ENCODE assay signal across 15 cellular contexts in the genomic region with DNA sequence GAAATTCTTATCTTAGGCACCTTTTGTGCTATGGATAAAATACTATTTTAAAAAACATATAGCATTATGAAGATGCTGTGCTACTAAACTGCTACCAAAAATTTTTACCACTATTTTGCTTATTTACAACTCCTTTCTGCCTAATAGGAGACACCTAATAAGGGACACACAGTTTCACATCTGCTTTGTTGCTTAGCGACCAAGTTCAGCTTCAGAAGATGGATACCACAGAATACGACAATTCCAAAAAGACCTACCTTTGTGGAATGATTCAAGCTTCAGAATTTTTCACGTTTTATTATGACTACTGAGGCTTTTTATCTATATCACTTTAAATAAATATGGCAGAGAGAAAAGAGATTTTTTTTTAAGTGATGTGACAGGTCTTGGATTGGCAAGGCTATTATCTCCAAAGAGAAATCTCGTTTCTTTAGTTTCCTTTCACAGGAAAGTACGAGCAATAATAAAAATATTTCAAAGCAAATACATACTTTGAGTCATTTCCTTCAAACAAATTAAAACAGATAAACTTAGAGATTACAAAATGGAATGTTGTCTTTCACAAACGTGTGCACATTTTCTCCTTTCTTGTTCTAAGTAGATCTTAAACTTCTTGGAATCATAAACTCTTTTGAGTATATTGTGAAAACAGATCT. TPM values are rescaled to one million over a fixed set of nuclear protein-coding genes. Genes with fewer than 3 reads are reported as not detected.
DNase-seq lines count a peak whose midpoint lies in the region; TF ChIP-seq lines count a peak whose summit lies in the region.
"Had no signal": no experiment of that assay in that cellular context is flagged by ENCODE, and none has a peak within 500 bp of the region (broad histone marks: within the 10 kb centered on the region; RNA-seq: fewer than 3 reads in every experiment).

No MANE protein-coding gene starts in this region.

- H3K4me3 ChIP-seq in SJSA1 (no peak overlapping the region), epithelial cell of esophagus (ENCODE audit: low read length) (no peak overlapping the region), HAP-1 (no peak overlapping the region)
- H3K4me3 ChIP-seq: neural progenitor cell had no signal

- POLR2A ChIA-PET in HEK293T (lab: Yijun Ruan, JAX) = no interaction called here

- DNase-seq in SIG-M5 treated with dmso at 0.1 percent for 504 hours (lab: John Stamatoyannopoulos, UW; ENCODE audit: unreplicated experiment) = peak; percentile 36
- DNase-seq in SIG-M5 (lab: John Stamatoyannopoulos, UW) = no peak
- DNase-seq in SJSA1 (ENCODE audit: low read depth in 1 of 2, low spot score in 2 of 2) = no peak
- peak; percentile 30 for DNase-seq in epithelial cell of esophagus (ENCODE audit: low read depth)
- peak; percentile 22 for DNase-seq in pulmonary artery endothelial cell (ENCODE audit: low read depth, low spot score)
- DNase-seq in nucleus accumbens (lab: John Stamatoyannopoulos, UW) = no peak
- no peak for DNase-seq in HEK293T (ENCODE audit: extremely low spot score)
- DNase-seq in HAP-1 (ENCODE audit: low spot score in 2 of 2) = no peak
- DNase-seq: activated CD4-positive, alpha-beta T cell treated with anti-CD3 and anti-CD28 coated beads for 1 hour; activated naive CD8-positive, alpha-beta T cell treated with anti-CD3 and anti-CD28 coated beads, Interleukin-2, amount 10 ng/mL, durations not matched to agents 7 days and 5 days; CD8-positive, alpha-beta T cell; NCI-H1048; stimulated activated naive B cell treated with anti-CD40 and anti-IgM and Interleukin-4, amounts not matched to agents 10 μg/mL and 1 μg/mL and 100 μg/mL, for 72 hours had no signal

- H3K36me3 ChIP-seq in SJSA1 (no peaks in the 10 kb centered on the region), HAP-1 (replicated peaks) (no peaks in the 10 kb centered on the region)
- H3K36me3 ChIP-seq: neural progenitor cell had no signal

- CTCF ChIA-PET in HEK293T (lab: Yijun Ruan, JAX) = interaction anchor here (0.5 kb wide), 1 partner anchor 19 kb away, joined by 3 read pairs; no protein-coding TSS in a partner anchor

- H3K27me3 ChIP-seq in SJSA1 (replicated peaks) (no peaks in the 10 kb centered on the region), HAP-1 (ENCODE audit: low read depth) (no peaks in the 10 kb centered on the region)
- H3K27me3 ChIP-seq: neural progenitor cell had no signal

- in situ Hi-C loops in HAP-1 (cut with MboI; ENCODE audit: low sequenced_read_pairs) = no loop called here

- no peak for TF ChIP-seq CTCF in epithelial cell of esophagus (IDR thresholded peaks at IDR 0.05; ENCODE audit: insufficient read depth, low read depth, low read length, missing control alignments)

- H3K4me1 ChIP-seq in SJSA1 (replicated peaks) = peaks cover 11% of the 10 kb centered on the region
- no peaks in the 10 kb centered on the region for H3K4me1 ChIP-seq in HAP-1
- H3K4me1 ChIP-seq: neural progenitor cell had no signal

- H3K9me3 ChIP-seq in SJSA1 (replicated peaks) (no peaks in the 10 kb centered on the region), HAP-1 (no peaks in the 10 kb centered on the region)

- 0 out of 2 replicates have a peak overlapping the region, but pooled peaks have one; percentile 6 for H3K27ac ChIP-seq in SJSA1
- H3K27ac ChIP-seq: 22Rv1, neural progenitor cell had no signal

TF ChIP-seq in HEK293T, 16 proteins besides CTCF, POLR2A, EP300 and RAD21:
- TF ChIP-seq FOXA1 (IDR thresholded peaks at IDR 0.05) = no peak
- no peak for TF ChIP-seq L3MBTL2 (conservative IDR thresholded peaks at IDR 0.05)
- no peak for TF ChIP-seq NFRKB (IDR thresholded peaks at IDR 0.05)
- TF ChIP-seq ARNT (IDR thresholded peaks at IDR 0.05) = no peak
- TF ChIP-seq FOXK2 (IDR thresholded peaks at IDR 0.05) = no peak
- TF ChIP-seq, protein P1, sequence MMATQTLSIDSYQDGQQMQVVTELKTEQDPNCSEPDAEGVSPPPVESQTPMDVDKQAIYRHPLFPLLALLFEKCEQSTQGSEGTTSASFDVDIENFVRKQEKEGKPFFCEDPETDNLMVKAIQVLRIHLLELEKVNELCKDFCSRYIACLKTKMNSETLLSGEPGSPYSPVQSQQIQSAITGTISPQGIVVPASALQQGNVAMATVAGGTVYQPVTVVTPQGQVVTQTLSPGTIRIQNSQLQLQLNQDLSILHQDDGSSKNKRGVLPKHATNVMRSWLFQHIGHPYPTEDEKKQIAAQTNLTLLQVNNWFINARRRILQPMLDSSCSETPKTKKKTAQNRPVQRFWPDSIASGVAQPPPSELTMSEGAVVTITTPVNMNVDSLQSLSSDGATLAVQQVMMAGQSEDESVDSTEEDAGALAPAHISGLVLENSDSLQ (IDR thresholded peaks at IDR 0.05) = no peak
- no peak for TF ChIP-seq LEF1 (IDR thresholded peaks at IDR 0.05; ENCODE audit: borderline replicate concordance)
- no peak for TF ChIP-seq CTBP1 (IDR thresholded peaks at IDR 0.05; ENCODE audit: borderline replicate concordance)
- no peak for TF ChIP-seq SP1 (IDR thresholded peaks at IDR 0.05)
- TF ChIP-seq HDGF (IDR thresholded peaks at IDR 0.05; ENCODE audit: borderline replicate concordance) = no peak
- no peak for TF ChIP-seq BHLHE40 (IDR thresholded peaks at IDR 0.05; ENCODE audit: borderline replicate concordance)
- TF ChIP-seq ZNF384 (IDR thresholded peaks at IDR 0.05) = no peak
- no peak for TF ChIP-seq FOXM1 (IDR thresholded peaks at IDR 0.05; ENCODE audit: borderline replicate concordance)
- TF ChIP-seq SUZ12 (IDR thresholded peaks at IDR 0.05) = no peak
- no peak for TF ChIP-seq ELF4 (IDR thresholded peaks at IDR 0.05)
- no peak for TF ChIP-seq TARDBP (IDR thresholded peaks at IDR 0.05)

RNA-seq across cellular contexts. Expression of gene SPAG9, which starts 35.4 kb away (rescaled TPM):
- total RNA-seq in SJSA1 (2014; rRNA removed; shearing (Covaris generic)) = 101 and 138 TPM in 2 replicates
- total RNA-seq in pulmonary artery endothelial cell = 71.4 and 71.9 TPM in 2 replicates

Comparison
In these comparisons a context has a peak if more than half of its experiments do, and no peak if none do; other contexts are left out.
1. DNase-seq: peak in SIG-M5 treated with dmso at 0.1 percent for 504 hours (single experiment), epithelial cell of esophagus (single experiment) and pulmonary artery endothelial cell (single experiment); none in SIG-M5 (single experiment), SJSA1 (0 of 2), nucleus accumbens (0 of 56), HEK293T (single experiment) and HAP-1 (0 of 2).